8 cellular contexts compared by ENCODE assay signal in genomic region chr7:76359111-76359986, GRCh38. TPM values are rescaled to one million over a fixed set of nuclear protein-coding genes. Genes with fewer than 3 reads are reported as not detected.
DNase-seq lines count a peak whose midpoint lies in the region; ATAC-seq and TF ChIP-seq lines count a peak whose summit lies in the region.

No MANE protein-coding gene starts in this region.

- H3K4me2 ChIP-seq in osteoblast (ENCODE audit: insufficient read depth, low read length) = peak overlapping the region; percentile 91

- H3K27ac Mint-ChIP-seq in activated naive CD8-positive, alpha-beta T cell = peak overlapping the region; percentile 90
- H3K27ac Mint-ChIP-seq in glutamatergic neuron (ENCODE audit: unreplicated experiment) = peak overlapping the region; percentile 96

- H3K36me3 ChIP-seq in osteoblast (ENCODE audit: insufficient read depth, low read length) = peaks cover 24% of the 10 kb centered on the region
- no peaks in the 10 kb centered on the region for H3K36me3 ChIP-seq in thymus (ENCODE audit: control insufficient read depth, insufficient read depth)

- H2AFZ ChIP-seq in osteoblast (ENCODE audit: low read length) = peak overlapping the region; percentile 96

- H3K9me3 Mint-ChIP-seq in activated naive CD8-positive, alpha-beta T cell (ENCODE audit: low read depth) = no peaks in the 10 kb centered on the region
- peaks cover 22% of the 10 kb centered on the region for H3K9me3 Mint-ChIP-seq in glutamatergic neuron (ENCODE audit: unreplicated experiment)

- peaks cover 41% of the 10 kb centered on the region for H3K4me1 Mint-ChIP-seq in activated naive CD8-positive, alpha-beta T cell (ENCODE audit: low read depth)
- peaks cover 20% of the 10 kb centered on the region for H3K4me1 Mint-ChIP-seq in glutamatergic neuron (ENCODE audit: low read depth, unreplicated experiment)

- ATAC-seq in HG02642 (IDR thresholded peaks at IDR 0.05; ENCODE audit: poor library complexity, unreplicated experiment) (peak; percentile 91), SK-N-SH treated with all-trans-retinoic acid at 6 μM for 48 hours (peak; percentile 94)

- peaks cover 38% of the 10 kb centered on the region for H3K4me1 ChIP-seq in osteoblast (ENCODE audit: insufficient read depth, low read length)
- peaks cover 7% of the 10 kb centered on the region for H3K4me1 ChIP-seq in thymus (ENCODE audit: control insufficient read depth, insufficient read depth, low read length)

- H3K27me3 ChIP-seq in osteoblast (ENCODE audit: insufficient read depth, low read length) (no peaks in the 10 kb centered on the region), thymus (ENCODE audit: control insufficient read depth, insufficient read depth) (no peaks in the 10 kb centered on the region)

- no peaks in the 10 kb centered on the region for H3K27me3 Mint-ChIP-seq in activated naive CD8-positive, alpha-beta T cell
- peaks cover 19% of the 10 kb centered on the region for H3K27me3 Mint-ChIP-seq in glutamatergic neuron (ENCODE audit: unreplicated experiment)

- H3K4me3 ChIP-seq in GM12864 (ENCODE audit: low read depth, low read length) (peak overlapping the region; percentile 89), osteoblast (ENCODE audit: insufficient read depth, low read length) (peak overlapping the region; percentile 99), thymus (ENCODE audit: low read length) (peak overlapping the region; percentile 64)

- H3K79me2 ChIP-seq in osteoblast (ENCODE audit: insufficient read depth, low read length) = peaks cover 44% of the 10 kb centered on the region

- peaks cover 20% of the 10 kb centered on the region for H3K36me3 Mint-ChIP-seq in activated naive CD8-positive, alpha-beta T cell
- H3K36me3 Mint-ChIP-seq in glutamatergic neuron (ENCODE audit: unreplicated experiment) = peaks cover 10% of the 10 kb centered on the region

- peak overlapping the region; percentile 87 for H3K4me3 Mint-ChIP-seq in activated naive CD8-positive, alpha-beta T cell
- H3K4me3 Mint-ChIP-seq in glutamatergic neuron (ENCODE audit: unreplicated experiment) = peak overlapping the region; percentile 77

- no peaks in the 10 kb centered on the region for H3K9me3 ChIP-seq in osteoblast (ENCODE audit: low read depth, low read length)
- no peaks in the 10 kb centered on the region for H3K9me3 ChIP-seq in thymus (ENCODE audit: control insufficient read depth)

- WGBS in thymus = 2% methylated on average over 41 of the region's 41 CpGs

- TF ChIP-seq CTCF in GM12864 (IDR thresholded peaks at IDR 0.05; ENCODE audit: low read depth, low read length, missing control alignments) (peak; percentile 60), glutamatergic neuron (IDR thresholded peaks at IDR 0.05; ENCODE audit: partially characterized antibody, unreplicated experiment) (peak; percentile 67), osteoblast (IDR thresholded peaks at IDR 0.05; ENCODE audit: extremely low read depth, low read depth, low read length) (peak; percentile 60)

- peaks cover 40% of the 10 kb centered on the region for H4K20me1 ChIP-seq in osteoblast (ENCODE audit: insufficient read depth, low read length)

- DNase-seq in GM12864 (ENCODE audit: low read depth) (peak; percentile 94), NCI-H1092 treated with DMSO at 0.1 percent for 48 hours (lab: John Stamatoyannopoulos, UW) (peak; percentile 99), glutamatergic neuron (peak; percentile 99), osteoblast (ENCODE audit: insufficient read length, low spot score, missing footprints) (peak; percentile 97)

- H3K27ac ChIP-seq in osteoblast (ENCODE audit: low read depth, low read length) = peak overlapping the region; percentile 91
- peak overlapping the region; percentile 95 for H3K27ac ChIP-seq in thymus (ENCODE audit: low read depth)

TF ChIP-seq in SK-N-SH treated with all-trans-retinoic acid at 6 μM for 48 hours, 23 proteins besides CTCF, POLR2A, EP300 and RAD21:
- TF ChIP-seq TSHZ2 (CRISPR knock-in tag; IDR thresholded peaks at IDR 0.05) = 0 out of 2 replicates have a peak, but pooled peaks have one; percentile 55
- no peak for TF ChIP-seq BACH2 (CRISPR knock-in tag; IDR thresholded peaks at IDR 0.05; ENCODE audit: borderline replicate concordance)
- no peak for TF ChIP-seq ZNF565 (CRISPR knock-in tag; conservative IDR thresholded peaks at IDR 0.05; ENCODE audit: low read depth)
- TF ChIP-seq SNAI2 (CRISPR knock-in tag; IDR thresholded peaks at IDR 0.05) = peak; percentile 58; the same call in 1 of the 2 replicates
- 0 out of 2 replicates have a peak, but pooled peaks have one; percentile 56 for TF ChIP-seq PATZ1 (CRISPR knock-in tag; IDR thresholded peaks at IDR 0.05; ENCODE audit: borderline replicate concordance)

RNA-seq across cellular contexts. Expression of gene YWHAG, which starts 0.6 kb away (rescaled TPM):
- total RNA-seq in glutamatergic neuron (ENCODE audit: unreplicated experiment) = 650 TPM
- 99.9 and 121 TPM in 2 replicates for total RNA-seq in osteoblast
- 47.1 TPM for polyA plus RNA-seq in thymus

RNA-seq across cellular contexts. Expression of gene SSC4D, which starts 50.1 kb away (rescaled TPM):
- total RNA-seq in glutamatergic neuron (ENCODE audit: unreplicated experiment) = 6.1 TPM
- 0.88 and 1.1 TPM in 2 replicates for total RNA-seq in osteoblast
- 0.96 TPM for polyA plus RNA-seq in thymus

RNA-seq across cellular contexts. Expression of gene HSPB1, which starts 56.9 kb away (rescaled TPM):
- total RNA-seq in glutamatergic neuron (ENCODE audit: unreplicated experiment) (50.4 TPM), osteoblast (67.2 and 72.7 TPM in 2 replicates)
- polyA plus RNA-seq in thymus = 1,040 TPM

Comparison
In these comparisons a context has a peak if more than half of its experiments do, and no peak if none do; other contexts are left out.
1. Peak in every context shown above with its lines: DNase-seq, ATAC-seq, H3K4me3 ChIP-seq and H3K27ac ChIP-seq.